Comparison of ENCODE assay signal across 1 cellular context in genomic region chr10:11415095-11415494, GRCh38.
TF ChIP-seq lines count a peak whose summit lies in the region.

No MANE protein-coding gene starts in this region.

TF ChIP-seq in GM23338, 12 proteins besides CTCF, POLR2A, EP300 and RAD21 (continued from another document):
- TF ChIP-seq, protein P1, sequence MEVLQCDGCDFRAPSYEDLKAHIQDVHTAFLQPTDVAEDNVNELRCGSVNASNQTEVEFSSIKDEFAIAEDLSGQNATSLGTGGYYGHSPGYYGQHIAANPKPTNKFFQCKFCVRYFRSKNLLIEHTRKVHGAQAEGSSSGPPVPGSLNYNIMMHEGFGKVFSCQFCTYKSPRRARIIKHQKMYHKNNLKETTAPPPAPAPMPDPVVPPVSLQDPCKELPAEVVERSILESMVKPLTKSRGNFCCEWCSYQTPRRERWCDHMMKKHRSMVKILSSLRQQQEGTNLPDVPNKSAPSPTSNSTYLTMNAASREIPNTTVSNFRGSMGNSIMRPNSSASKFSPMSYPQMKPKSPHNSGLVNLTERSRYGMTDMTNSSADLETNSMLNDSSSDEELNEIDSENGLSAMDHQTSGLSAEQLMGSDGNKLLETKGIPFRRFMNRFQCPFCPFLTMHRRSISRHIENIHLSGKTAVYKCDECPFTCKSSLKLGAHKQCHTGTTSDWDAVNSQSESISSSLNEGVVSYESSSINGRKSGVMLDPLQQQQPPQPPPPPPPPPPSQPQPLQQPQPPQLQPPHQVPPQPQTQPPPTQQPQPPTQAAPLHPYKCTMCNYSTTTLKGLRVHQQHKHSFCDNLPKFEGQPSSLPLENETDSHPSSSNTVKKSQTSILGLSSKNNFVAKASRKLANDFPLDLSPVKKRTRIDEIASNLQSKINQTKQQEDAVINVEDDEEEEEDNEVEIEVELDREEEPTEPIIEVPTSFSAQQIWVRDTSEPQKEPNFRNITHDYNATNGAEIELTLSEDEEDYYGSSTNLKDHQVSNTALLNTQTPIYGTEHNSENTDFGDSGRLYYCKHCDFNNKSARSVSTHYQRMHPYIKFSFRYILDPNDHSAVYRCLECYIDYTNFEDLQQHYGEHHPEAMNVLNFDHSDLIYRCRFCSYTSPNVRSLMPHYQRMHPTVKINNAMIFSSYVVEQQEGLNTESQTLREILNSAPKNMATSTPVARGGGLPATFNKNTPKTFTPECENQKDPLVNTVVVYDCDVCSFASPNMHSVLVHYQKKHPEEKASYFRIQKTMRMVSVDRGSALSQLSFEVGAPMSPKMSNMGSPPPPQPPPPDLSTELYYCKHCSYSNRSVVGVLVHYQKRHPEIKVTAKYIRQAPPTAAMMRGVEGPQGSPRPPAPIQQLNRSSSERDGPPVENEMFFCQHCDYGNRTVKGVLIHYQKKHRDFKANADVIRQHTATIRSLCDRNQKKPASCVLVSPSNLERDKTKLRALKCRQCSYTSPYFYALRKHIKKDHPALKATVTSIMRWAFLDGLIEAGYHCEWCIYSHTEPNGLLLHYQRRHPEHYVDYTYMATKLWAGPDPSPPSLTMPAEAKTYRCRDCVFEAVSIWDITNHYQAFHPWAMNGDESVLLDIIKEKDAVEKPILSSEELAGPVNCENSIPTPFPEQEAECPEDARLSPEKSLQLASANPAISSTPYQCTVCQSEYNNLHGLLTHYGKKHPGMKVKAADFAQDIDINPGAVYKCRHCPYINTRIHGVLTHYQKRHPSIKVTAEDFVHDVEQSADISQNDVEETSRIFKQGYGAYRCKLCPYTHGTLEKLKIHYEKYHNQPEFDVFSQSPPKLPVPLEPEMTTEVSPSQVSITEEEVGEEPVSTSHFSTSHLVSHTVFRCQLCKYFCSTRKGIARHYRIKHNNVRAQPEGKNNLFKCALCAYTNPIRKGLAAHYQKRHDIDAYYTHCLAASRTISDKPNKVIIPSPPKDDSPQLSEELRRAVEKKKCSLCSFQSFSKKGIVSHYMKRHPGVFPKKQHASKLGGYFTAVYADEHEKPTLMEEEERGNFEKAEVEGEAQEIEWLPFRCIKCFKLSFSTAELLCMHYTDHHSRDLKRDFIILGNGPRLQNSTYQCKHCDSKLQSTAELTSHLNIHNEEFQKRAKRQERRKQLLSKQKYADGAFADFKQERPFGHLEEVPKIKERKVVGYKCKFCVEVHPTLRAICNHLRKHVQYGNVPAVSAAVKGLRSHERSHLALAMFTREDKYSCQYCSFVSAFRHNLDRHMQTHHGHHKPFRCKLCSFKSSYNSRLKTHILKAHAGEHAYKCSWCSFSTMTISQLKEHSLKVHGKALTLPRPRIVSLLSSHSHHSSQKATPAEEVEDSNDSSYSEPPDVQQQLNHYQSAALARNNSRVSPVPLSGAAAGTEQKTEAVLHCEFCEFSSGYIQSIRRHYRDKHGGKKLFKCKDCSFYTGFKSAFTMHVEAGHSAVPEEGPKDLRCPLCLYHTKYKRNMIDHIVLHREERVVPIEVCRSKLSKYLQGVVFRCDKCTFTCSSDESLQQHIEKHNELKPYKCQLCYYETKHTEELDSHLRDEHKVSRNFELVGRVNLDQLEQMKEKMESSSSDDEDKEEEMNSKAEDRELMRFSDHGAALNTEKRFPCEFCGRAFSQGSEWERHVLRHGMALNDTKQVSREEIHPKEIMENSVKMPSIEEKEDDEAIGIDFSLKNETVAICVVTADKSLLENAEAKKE (CRISPR knock-in tag; IDR thresholded peaks at IDR 0.05) = no peak
